36 cellular contexts compared by ENCODE assay signal in the genomic region with DNA sequence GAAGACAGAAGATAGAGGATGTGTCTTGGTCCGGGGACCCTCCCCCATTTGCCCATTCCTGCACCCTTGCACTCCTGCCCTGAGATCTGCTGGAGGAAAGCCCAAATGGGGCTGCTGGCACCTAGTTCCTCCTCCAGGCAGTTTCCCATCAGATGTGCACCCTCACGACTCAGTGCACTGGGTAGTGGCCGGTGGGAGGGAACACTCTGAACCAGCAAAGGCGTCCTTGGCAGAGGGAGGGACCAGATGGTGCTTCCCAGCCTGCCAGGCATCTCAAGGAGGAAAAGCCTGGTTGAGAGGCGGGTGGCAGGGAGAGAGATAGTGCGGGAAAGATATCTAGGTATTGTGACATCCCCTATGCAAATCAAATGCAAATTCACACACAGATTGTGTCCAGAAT. TPM values are rescaled to one million over a fixed set of nuclear protein-coding genes. Genes with fewer than 3 reads are reported as not detected.
A peak's percentile ranks its signal among the peaks of the same experiment; 100 is the strongest.
DNase-seq lines count a peak whose midpoint lies in the region; ATAC-seq, FAIRE-seq and TF ChIP-seq lines count a peak whose summit lies in the region.
"Had no signal": no experiment of that assay in that cellular context is flagged by ENCODE, and none has a peak within 500 bp of the region (broad histone marks: within the 10 kb centered on the region; RNA-seq: fewer than 3 reads in every experiment).

No MANE protein-coding gene starts in this region.

- H3K4me3 ChIP-seq in HepG2 (replicated peaks in 1 of 3; ENCODE audit: insufficient read depth in 1 of 3, low read depth in 2 of 3, low read length in 3 of 3) = no peak overlapping the region
- H3K4me3 ChIP-seq in right lobe of liver = no peak overlapping the region
- H3K4me3 ChIP-seq in dorsolateral prefrontal cortex = no peak overlapping the region
- H3K4me3 ChIP-seq: colonic mucosa, heart left ventricle, lower lobe of right lung, ovary, SK-N-MC, spleen, upper lobe of left lung had no signal

- POLR2A ChIA-PET in HepG2 (lab: Yijun Ruan, JAX) = no interaction called here

- no peak for FAIRE-seq in HepG2 (lab: Jason Lieb, UNC)

- CTCF ChIA-PET in HepG2 (lab: Yijun Ruan, JAX; ENCODE audit: low intra/inter-chr PET ratio, low total read pairs) = no interaction called here

- TF ChIP-seq POLR2A in HepG2 (IDR thresholded peaks at IDR 0.05; ENCODE audit: insufficient read depth in 1 of 2, low read depth in 2 of 2, low read length in 2 of 2) (no peak), right lobe of liver (IDR thresholded peaks at IDR 0.05) (no peak)

- H3K4me1 ChIP-seq in HepG2 (ENCODE audit: insufficient read depth, low read length) = no peaks in the 10 kb centered on the region
- no peaks in the 10 kb centered on the region for H3K4me1 ChIP-seq in right lobe of liver
- H3K4me1 ChIP-seq: BE2C, colonic mucosa, heart left ventricle, lower lobe of right lung, spleen, upper lobe of left lung had no signal

- H2AFZ ChIP-seq in HepG2 (ENCODE audit: low read length) = no peak overlapping the region

- no peak overlapping the region for H3K4me2 ChIP-seq in HepG2 (ENCODE audit: low read depth, low read length)

- no peaks in the 10 kb centered on the region; the same call in 1 of the 2 replicates for H4K20me1 ChIP-seq in HepG2 (ENCODE audit: insufficient read depth, low read length)

- H3K27me3 ChIP-seq in HepG2 (ENCODE audit: control insufficient read depth in 1 of 2, insufficient read depth in 2 of 2, low read length in 2 of 2) (peaks cover 6 to 71% of the 10 kb centered on the region in 2 experiments), right lobe of liver (no peaks in the 10 kb centered on the region), dorsolateral prefrontal cortex (peaks cover 0 to 24% (median 0%) of the 10 kb centered on the region in 45 donors)
- H3K27me3 ChIP-seq: BE2C, ovary had no signal

- no peaks in the 10 kb centered on the region for H3K36me3 ChIP-seq in HepG2 (replicated peaks in 1 of 2; ENCODE audit: control insufficient read depth in 1 of 2, insufficient read depth in 2 of 2, low read length in 2 of 2)
- H3K36me3 ChIP-seq in right lobe of liver = no peaks in the 10 kb centered on the region
- H3K36me3 ChIP-seq: BE2C, colonic mucosa, heart left ventricle, lower lobe of right lung, ovary, spleen, upper lobe of left lung had no signal

- BruUV-seq in HepG2 (replicated peaks; lab: Mats Ljungman, UMichigan) = no TSS peak

- in situ Hi-C loops in HepG2 (cut with HindIII; ENCODE audit: extremely low pct_ligation_motif_present, low pct_unique_long_range_greater_than_20kb) = no loop called here

- H3K9me3 ChIP-seq in HepG2 (ENCODE audit: low read length) (no peaks in the 10 kb centered on the region), right lobe of liver (no peaks in the 10 kb centered on the region)
- H3K9me3 ChIP-seq: BE2C, colonic mucosa, heart left ventricle, lower lobe of right lung, ovary, spleen, upper lobe of left lung had no signal

- TF ChIP-seq CTCF in HepG2 (CRISPR knock-in tag; IDR thresholded peaks at IDR 0.05) = no peak
- no peak for TF ChIP-seq CTCF in right lobe of liver (IDR thresholded peaks at IDR 0.05)
- no peak for TF ChIP-seq CTCF in dorsolateral prefrontal cortex (IDR thresholded peaks at IDR 0.05 in 54 of 56, conservative IDR thresholded peaks at IDR 0.05 in 2 of 56; ENCODE audit: low read depth in 1 of 56, partially characterized antibody in 56 of 56)

- 12% methylated on average over 6 of the region's 6 CpGs for WGBS in HepG2 (ENCODE audit: low lambda C conversion rate)
- WGBS in right lobe of liver (ENCODE audit: insufficient coverage, low coverage, low lambda C conversion rate, missing lambda C conversion rate) = 27% methylated on average over 4 of the region's 6 CpGs

- ATAC-seq in HepG2 (no peak), right lobe of liver (no peak), HG03045 (IDR thresholded peaks at IDR 0.05; ENCODE audit: unreplicated experiment) (no peak), GM19324 (IDR thresholded peaks at IDR 0.05; ENCODE audit: low FRiP score, unreplicated experiment) (no peak)
- ATAC-seq: heart left ventricle, lower lobe of right lung, natural killer cell, right cardiac atrium, T-helper 17 cell had no signal

- TF ChIP-seq EP300 in HepG2 (IDR thresholded peaks at IDR 0.05; ENCODE audit: low read depth in 2 of 2, low read length in 2 of 2) = no peak
- no peak for TF ChIP-seq EP300 in HepG2 (CRISPR knock-in tag; IDR thresholded peaks at IDR 0.05; ENCODE audit: borderline replicate concordance)

- H3K27ac ChIP-seq in HepG2 (ENCODE audit: extremely low read length, insufficient read depth, low read length) = no peak overlapping the region
- no peak overlapping the region for H3K27ac ChIP-seq in right lobe of liver
- H3K27ac ChIP-seq in dorsolateral prefrontal cortex = peak overlapping the region in 47 of 59 donors; percentile 10 to 96 (median 64)
- H3K27ac ChIP-seq: colonic mucosa, heart left ventricle, lower lobe of right lung, ovary, SK-N-MC, spleen, upper lobe of left lung, VCaP had no signal

- DNase-seq in HepG2 (ENCODE audit: low spot score) (no peak), right lobe of liver (no peak), NCI-H69 (lab: John Stamatoyannopoulos, UW) (peak; percentile 77), dorsolateral prefrontal cortex (peak in 9 of 10 donors; percentile 48 to 95 (median 79)), T-helper 9 cell (no peak)
- DNase-seq in effector CD8-positive, alpha-beta T cell (lab: John Stamatoyannopoulos, UW) = no peak
- DNase-seq: activated CD4-positive, alpha-beta T cell treated with anti-CD3 and anti-CD28 coated beads for 48 hours; activated gamma-delta T cell; activated T-cell treated with anti-CD3 and anti-CD28 coated beads, Interleukin-2, amount 50 U/mL, for 24 hours; BE2C; colonic mucosa; GDM1; H7; heart left ventricle; KBM-7; lower lobe of right lung; natural killer cell; NCI-H1105; NCI-H2029 treated with DMSO at 0.1 percent for 48 hours; NCI-H526 treated with DMSO at 0.1 percent for 48 hours; ovary; right cardiac atrium; spleen; stimulated activated CD4-positive, alpha-beta T cell treated with anti-CD3 and anti-CD28 coated beads, Interleukin-2, amount 100 ng/mL, for 48 hours; T-helper 17 cell; upper lobe of left lung had no signal

- no peak overlapping the region for H3K9ac ChIP-seq in HepG2 (ENCODE audit: insufficient read depth, low read depth, low read length)

- intact Hi-C loops in HepG2 (cut with micrococcal nuclease; ENCODE audit: unreplicated experiment) = no loop called here
- intact Hi-C loops in right lobe of liver (cut with DNase I) = no loop called here
- intact Hi-C loops in dorsolateral prefrontal cortex (cut with DNase I) = no loop called here

- no peaks in the 10 kb centered on the region for H3K79me2 ChIP-seq in HepG2 (ENCODE audit: insufficient read depth, low read length)

- no peak for TF ChIP-seq RAD21 in HepG2 (CRISPR knock-in tag; IDR thresholded peaks at IDR 0.05)

RNA-seq across cellular contexts. Expression of gene TMEM151B, which starts 19.5 kb away (rescaled TPM):
- total RNA-seq in HepG2 (2016; rRNA removed; fragmentation: Illumina TruSeq; extraction: Trizol) (not detected in 2 replicates), right lobe of liver (not detected), dorsolateral prefrontal cortex (100 to 1,000 TPM in 60 of 120 experiments, 10 to 100 TPM in 60; 28.3 to 159 (median 100) TPM)
- not detected in 2 replicates for total RNA-seq in HepG2 (2016; cell fraction: cytosol; rRNA removed; fragmentation: Illumina TruSeq; extraction: Trizol; ENCODE audit: low read depth)
- total RNA-seq in HepG2 (2016; cell fraction: insoluble cytoplasmic fraction; rRNA removed; fragmentation: Illumina TruSeq; extraction: Trizol) = 0.06 TPM in 1 of 2 replicates, not detected in the other
- not detected in 2 replicates for total RNA-seq in HepG2 (2016; cell fraction: membrane; rRNA removed; fragmentation: Illumina TruSeq; extraction: Trizol)
- total RNA-seq in HepG2 (2016; cell fraction: nucleus; rRNA removed; fragmentation: Illumina TruSeq; extraction: Trizol) = not detected in 2 replicates
- polyA plus RNA-seq in HepG2 (2011; rRNA removed) = 0.01 TPM in 1 of 2 replicates, not detected in the other
- polyA plus RNA-seq in HepG2 (2011; cell fraction: cytosol; rRNA removed) = 0.01 TPM in 1 of 2 replicates, not detected in the other
- 0.02 TPM in 1 of 2 replicates, not detected in the other for polyA plus RNA-seq in HepG2 (2011; cell fraction: nucleus; rRNA removed)
- polyA plus RNA-seq in HepG2 (2012) = 0.19 TPM in 2 replicates
- polyA plus RNA-seq in HepG2 (2016; cell fraction: cytosol; fragmentation: Illumina TruSeq; extraction: Trizol; ENCODE audit: low read depth) = not detected in 2 replicates
- polyA plus RNA-seq in HepG2 (2016; cell fraction: insoluble cytoplasmic fraction; fragmentation: Illumina TruSeq; extraction: Trizol; ENCODE audit: low read depth) = not detected in 2 replicates
- polyA plus RNA-seq in HepG2 (2016; cell fraction: membrane; fragmentation: Illumina TruSeq; extraction: Trizol; ENCODE audit: low read depth) = not detected in 2 replicates
- polyA plus RNA-seq in HepG2 (2016; cell fraction: nucleus; fragmentation: Illumina TruSeq; extraction: Trizol; ENCODE audit: insufficient read depth, low read depth) = not detected in 2 replicates
- polyA minus RNA-seq in HepG2 (2011; rRNA and poly(A)+ RNA removed; ENCODE audit: low replicate concordance) = not detected in 2 replicates
- not detected in 2 replicates for polyA minus RNA-seq in HepG2 (2011; cell fraction: cytosol; rRNA and poly(A)+ RNA removed)
- polyA minus RNA-seq in HepG2 (2011; cell fraction: nucleus; rRNA and poly(A)+ RNA removed) = not detected in 2 replicates
- total RNA-seq: activated CD8-positive, alpha-beta memory T cell treated with anti-CD3 and anti-CD28 coated beads for 36 hours; CD8-positive, alpha-beta memory T cell; fibroblast of villous mesenchyme; HT-29; lower lobe of right lung; MCF 10A; mononuclear cell; natural killer cell; T-helper 17 cell; upper lobe of left lung had no signal
- polyA plus RNA-seq: CD8-positive, alpha-beta memory T cell had no signal

RNA-seq across cellular contexts. Expression of gene AARS2, which starts 23.4 kb away (rescaled TPM):
- 13.7 and 24.1 TPM in 2 replicates for total RNA-seq in HepG2 (2016; rRNA removed; fragmentation: Illumina TruSeq; extraction: Trizol)
- total RNA-seq in HepG2 (2016; cell fraction: cytosol; rRNA removed; fragmentation: Illumina TruSeq; extraction: Trizol; ENCODE audit: low read depth) = 6.5 and 8.6 TPM in 2 replicates
- 10.9 and 25.7 TPM in 2 replicates for total RNA-seq in HepG2 (2016; cell fraction: insoluble cytoplasmic fraction; rRNA removed; fragmentation: Illumina TruSeq; extraction: Trizol)
- total RNA-seq in HepG2 (2016; cell fraction: membrane; rRNA removed; fragmentation: Illumina TruSeq; extraction: Trizol) = 4.5 and 4.6 TPM in 2 replicates
- total RNA-seq in HepG2 (2016; cell fraction: nucleus; rRNA removed; fragmentation: Illumina TruSeq; extraction: Trizol) = 23.2 and 25.2 TPM in 2 replicates
- polyA plus RNA-seq in HepG2 (2011; rRNA removed) = 7.5 and 8.3 TPM in 2 replicates
- polyA plus RNA-seq in HepG2 (2011; cell fraction: cytosol; rRNA removed) = 4.3 and 6.6 TPM in 2 replicates
- 17.7 and 21.8 TPM in 2 replicates for polyA plus RNA-seq in HepG2 (2011; cell fraction: nucleus; rRNA removed)
- polyA plus RNA-seq in HepG2 (2012) = 4.8 and 6.1 TPM in 2 replicates
- 0.89 and 0.94 TPM in 2 replicates for polyA plus RNA-seq in HepG2 (2016; cell fraction: cytosol; fragmentation: Illumina TruSeq; extraction: Trizol; ENCODE audit: low read depth)
- polyA plus RNA-seq in HepG2 (2016; cell fraction: insoluble cytoplasmic fraction; fragmentation: Illumina TruSeq; extraction: Trizol; ENCODE audit: low read depth) = 7.2 and 9.1 TPM in 2 replicates
- polyA plus RNA-seq in HepG2 (2016; cell fraction: membrane; fragmentation: Illumina TruSeq; extraction: Trizol; ENCODE audit: low read depth) = 1.7 and 1.8 TPM in 2 replicates
- 27.7 and 30.3 TPM in 2 replicates for polyA plus RNA-seq in HepG2 (2016; cell fraction: nucleus; fragmentation: Illumina TruSeq; extraction: Trizol; ENCODE audit: insufficient read depth, low read depth)
- 19.5 and 27.4 TPM in 2 replicates for polyA minus RNA-seq in HepG2 (2011; rRNA and poly(A)+ RNA removed; ENCODE audit: low replicate concordance)
- polyA minus RNA-seq in HepG2 (2011; cell fraction: cytosol; rRNA and poly(A)+ RNA removed) = 5.3 and 5.6 TPM in 2 replicates
- 24.0 and 26.8 TPM in 2 replicates for polyA minus RNA-seq in HepG2 (2011; cell fraction: nucleus; rRNA and poly(A)+ RNA removed)
- 1 to 10 TPM; 5.5 to 9.8 (median 7.0) TPM for total RNA-seq in right lobe of liver
- 10 to 100 TPM; 11.9 to 24.4 (median 16.4) TPM for total RNA-seq in dorsolateral prefrontal cortex

RNA-seq across cellular contexts. Expression of gene NFKBIE, which starts 24.4 kb away (rescaled TPM):
- total RNA-seq in HepG2 (2016; rRNA removed; fragmentation: Illumina TruSeq; extraction: Trizol) = 14.5 and 15.0 TPM in 2 replicates
- total RNA-seq in HepG2 (2016; cell fraction: cytosol; rRNA removed; fragmentation: Illumina TruSeq; extraction: Trizol; ENCODE audit: low read depth) = 5.3 and 5.4 TPM in 2 replicates
- 15.7 and 16.3 TPM in 2 replicates for total RNA-seq in HepG2 (2016; cell fraction: insoluble cytoplasmic fraction; rRNA removed; fragmentation: Illumina TruSeq; extraction: Trizol)
- 10.7 and 10.8 TPM in 2 replicates for total RNA-seq in HepG2 (2016; cell fraction: membrane; rRNA removed; fragmentation: Illumina TruSeq; extraction: Trizol)
- total RNA-seq in HepG2 (2016; cell fraction: nucleus; rRNA removed; fragmentation: Illumina TruSeq; extraction: Trizol) = 8.5 and 11.8 TPM in 2 replicates
- polyA plus RNA-seq in HepG2 (2011; rRNA removed) = 6.7 and 8.5 TPM in 2 replicates
- polyA plus RNA-seq in HepG2 (2011; cell fraction: cytosol; rRNA removed) = 7.7 and 9.3 TPM in 2 replicates
- 11.7 and 15.6 TPM in 2 replicates for polyA plus RNA-seq in HepG2 (2011; cell fraction: nucleus; rRNA removed)
- 7.1 TPM in 2 replicates for polyA plus RNA-seq in HepG2 (2012)
- 3.3 and 4.0 TPM in 2 replicates for polyA plus RNA-seq in HepG2 (2016; cell fraction: cytosol; fragmentation: Illumina TruSeq; extraction: Trizol; ENCODE audit: low read depth)
- polyA plus RNA-seq in HepG2 (2016; cell fraction: insoluble cytoplasmic fraction; fragmentation: Illumina TruSeq; extraction: Trizol; ENCODE audit: low read depth) = 14.6 and 14.8 TPM in 2 replicates
- polyA plus RNA-seq in HepG2 (2016; cell fraction: membrane; fragmentation: Illumina TruSeq; extraction: Trizol; ENCODE audit: low read depth) = 5.7 and 7.3 TPM in 2 replicates
- 14.2 and 16.3 TPM in 2 replicates for polyA plus RNA-seq in HepG2 (2016; cell fraction: nucleus; fragmentation: Illumina TruSeq; extraction: Trizol; ENCODE audit: insufficient read depth, low read depth)
- 3.3 and 10.9 TPM in 2 replicates for polyA minus RNA-seq in HepG2 (2011; rRNA and poly(A)+ RNA removed; ENCODE audit: low replicate concordance)
- 4.6 and 6.2 TPM in 2 replicates for polyA minus RNA-seq in HepG2 (2011; cell fraction: cytosol; rRNA and poly(A)+ RNA removed)
- polyA minus RNA-seq in HepG2 (2011; cell fraction: nucleus; rRNA and poly(A)+ RNA removed) = 4.5 and 8.3 TPM in 2 replicates
- total RNA-seq in right lobe of liver = 10 to 100 TPM in 3 of 6 experiments, 1 to 10 TPM in 3; 2.5 to 30.2 (median 10.8) TPM
- total RNA-seq in dorsolateral prefrontal cortex = 10 to 100 TPM in 13 of 120 experiments, 1 to 10 TPM in 107; 2.9 to 14.4 (median 7.5) TPM

RNA-seq across cellular contexts. Expression of gene SLC35B2, which starts 32.4 kb away (rescaled TPM):
- total RNA-seq in HepG2 (2016; rRNA removed; fragmentation: Illumina TruSeq; extraction: Trizol) = 34.9 and 61.1 TPM in 2 replicates
- total RNA-seq in HepG2 (2016; cell fraction: cytosol; rRNA removed; fragmentation: Illumina TruSeq; extraction: Trizol; ENCODE audit: low read depth) = 21.2 and 24.1 TPM in 2 replicates
- total RNA-seq in HepG2 (2016; cell fraction: insoluble cytoplasmic fraction; rRNA removed; fragmentation: Illumina TruSeq; extraction: Trizol) = 35.1 and 62.8 TPM in 2 replicates
- total RNA-seq in HepG2 (2016; cell fraction: membrane; rRNA removed; fragmentation: Illumina TruSeq; extraction: Trizol) = 44.9 and 53.8 TPM in 2 replicates
- 56.1 and 63.9 TPM in 2 replicates for total RNA-seq in HepG2 (2016; cell fraction: nucleus; rRNA removed; fragmentation: Illumina TruSeq; extraction: Trizol)
- 148 and 168 TPM in 2 replicates for polyA plus RNA-seq in HepG2 (2011; rRNA removed)
- polyA plus RNA-seq in HepG2 (2011; cell fraction: cytosol; rRNA removed) = 139 and 176 TPM in 2 replicates
- 99.4 and 112 TPM in 2 replicates for polyA plus RNA-seq in HepG2 (2011; cell fraction: nucleus; rRNA removed)
- 54.8 and 61.1 TPM in 2 replicates for polyA plus RNA-seq in HepG2 (2012)
- 26.8 and 34.1 TPM in 2 replicates for polyA plus RNA-seq in HepG2 (2016; cell fraction: cytosol; fragmentation: Illumina TruSeq; extraction: Trizol; ENCODE audit: low read depth)
- polyA plus RNA-seq in HepG2 (2016; cell fraction: insoluble cytoplasmic fraction; fragmentation: Illumina TruSeq; extraction: Trizol; ENCODE audit: low read depth) = 41.4 and 43.9 TPM in 2 replicates
- polyA plus RNA-seq in HepG2 (2016; cell fraction: membrane; fragmentation: Illumina TruSeq; extraction: Trizol; ENCODE audit: low read depth) = 45.2 and 53.5 TPM in 2 replicates
- 95.9 and 97.5 TPM in 2 replicates for polyA plus RNA-seq in HepG2 (2016; cell fraction: nucleus; fragmentation: Illumina TruSeq; extraction: Trizol; ENCODE audit: insufficient read depth, low read depth)
- polyA minus RNA-seq in HepG2 (2011; rRNA and poly(A)+ RNA removed; ENCODE audit: low replicate concordance) = 148 and 221 TPM in 2 replicates
- 47.0 and 47.4 TPM in 2 replicates for polyA minus RNA-seq in HepG2 (2011; cell fraction: cytosol; rRNA and poly(A)+ RNA removed)
- 26.1 and 26.9 TPM in 2 replicates for polyA minus RNA-seq in HepG2 (2011; cell fraction: nucleus; rRNA and poly(A)+ RNA removed)
- total RNA-seq in right lobe of liver = 10 to 100 TPM; 15.1 to 29.0 (median 20.9) TPM
- 10 to 100 TPM in 119 of 120 experiments, 1 to 10 TPM in 1; 9.6 to 55.6 (median 23.9) TPM for total RNA-seq in dorsolateral prefrontal cortex

RNA-seq across cellular contexts. Expression of gene HSP90AB1, which starts 42.8 kb away (rescaled TPM):
- 1,472 and 2,212 TPM in 2 replicates for total RNA-seq in HepG2 (2016; rRNA removed; fragmentation: Illumina TruSeq; extraction: Trizol)
- 123 and 155 TPM in 2 replicates for total RNA-seq in HepG2 (2016; cell fraction: cytosol; rRNA removed; fragmentation: Illumina TruSeq; extraction: Trizol; ENCODE audit: low read depth)
- 1,508 and 1,964 TPM in 2 replicates for total RNA-seq in HepG2 (2016; cell fraction: insoluble cytoplasmic fraction; rRNA removed; fragmentation: Illumina TruSeq; extraction: Trizol)
- 383 and 490 TPM in 2 replicates for total RNA-seq in HepG2 (2016; cell fraction: membrane; rRNA removed; fragmentation: Illumina TruSeq; extraction: Trizol)
- total RNA-seq in HepG2 (2016; cell fraction: nucleus; rRNA removed; fragmentation: Illumina TruSeq; extraction: Trizol) = 1,014 and 1,081 TPM in 2 replicates
- 1,076 and 1,325 TPM in 2 replicates for polyA plus RNA-seq in HepG2 (2011; rRNA removed)
- 1,072 and 1,224 TPM in 2 replicates for polyA plus RNA-seq in HepG2 (2011; cell fraction: cytosol; rRNA removed)
- 279 and 406 TPM in 2 replicates for polyA plus RNA-seq in HepG2 (2011; cell fraction: nucleus; rRNA removed)
- 1,683 and 1,883 TPM in 2 replicates for polyA plus RNA-seq in HepG2 (2012)
- polyA plus RNA-seq in HepG2 (2016; cell fraction: cytosol; fragmentation: Illumina TruSeq; extraction: Trizol; ENCODE audit: low read depth) = 155 and 188 TPM in 2 replicates
- polyA plus RNA-seq in HepG2 (2016; cell fraction: insoluble cytoplasmic fraction; fragmentation: Illumina TruSeq; extraction: Trizol; ENCODE audit: low read depth) = 2,023 and 2,380 TPM in 2 replicates
- polyA plus RNA-seq in HepG2 (2016; cell fraction: membrane; fragmentation: Illumina TruSeq; extraction: Trizol; ENCODE audit: low read depth) = 336 and 456 TPM in 2 replicates
- 1,245 and 1,272 TPM in 2 replicates for polyA plus RNA-seq in HepG2 (2016; cell fraction: nucleus; fragmentation: Illumina TruSeq; extraction: Trizol; ENCODE audit: insufficient read depth, low read depth)
- 1,001 and 1,123 TPM in 2 replicates for polyA minus RNA-seq in HepG2 (2011; rRNA and poly(A)+ RNA removed; ENCODE audit: low replicate concordance)
- 1,091 and 1,101 TPM in 2 replicates for polyA minus RNA-seq in HepG2 (2011; cell fraction: cytosol; rRNA and poly(A)+ RNA removed)
- polyA minus RNA-seq in HepG2 (2011; cell fraction: nucleus; rRNA and poly(A)+ RNA removed) = 271 and 440 TPM in 2 replicates
- total RNA-seq in right lobe of liver = 100 to 1,000 TPM; 183 to 566 (median 345) TPM
- total RNA-seq in dorsolateral prefrontal cortex = 1,000 to 10,000 TPM in 53 of 120 experiments, 100 to 1,000 TPM in 67; 482 to 1,543 (median 963) TPM

Comparison
In these comparisons a context has a peak if more than half of its experiments do, and no peak if none do; other contexts are left out.
1. DNase-seq: peak in NCI-H69 (single experiment) and dorsolateral prefrontal cortex (9 of 10); none in HepG2 (single experiment), right lobe of liver (0 of 3), T-helper 9 cell (single experiment) and effector CD8-positive, alpha-beta T cell (single experiment).
2. H3K27ac ChIP-seq: peak in dorsolateral prefrontal cortex (47 of 59); none in HepG2 (single experiment) and right lobe of liver (0 of 3).
3. RNA of gene TMEM151B, which starts 19.5 kb away (total RNA-seq): 28.3 to 159 TPM in dorsolateral prefrontal cortex; 0.06 TPM in HepG2 and not detected in right lobe of liver; every median in the first group is over 10 times any median in the second.